Comparison of ENCODE assay signal across 27 cellular contexts in the genomic region with DNA sequence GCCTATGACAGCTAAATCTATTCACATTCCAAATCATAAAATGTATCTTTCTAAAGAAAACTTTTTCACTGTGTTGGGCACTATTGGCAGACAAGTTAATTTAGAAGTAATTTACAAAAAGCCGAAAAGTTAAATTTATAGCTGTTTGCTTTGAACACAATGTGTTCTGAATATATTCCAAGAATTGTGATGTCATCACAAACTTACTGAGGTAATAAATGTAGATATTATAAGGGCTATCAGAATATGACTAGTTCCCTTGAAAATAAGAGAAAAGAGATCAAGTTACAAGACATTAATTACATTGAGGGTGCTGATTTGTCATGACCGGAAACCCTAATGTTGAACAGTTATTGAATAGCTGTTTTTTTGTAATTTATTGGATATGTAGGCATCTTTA.
"Had no signal": no experiment of that assay in that cellular context is flagged by ENCODE, and none has a peak within 500 bp of the region (broad histone marks: within the 10 kb centered on the region; RNA-seq: fewer than 3 reads in every experiment).

No MANE protein-coding gene starts in this region.

- H3K4me1 ChIP-seq: colonic mucosa, esophagus squamous epithelium, foreskin keratinocyte, gastrocnemius medialis, gastroesophageal sphincter had no signal

- H3K4me3 ChIP-seq: colonic mucosa, coronary artery, dorsolateral prefrontal cortex, esophagus muscularis mucosa, esophagus squamous epithelium, gastrocnemius medialis, gastroesophageal sphincter, heart left ventricle, heart right ventricle had no signal

- H3K27ac ChIP-seq: colonic mucosa, coronary artery, dorsolateral prefrontal cortex, epithelial cell of prostate, esophagus muscularis mucosa, esophagus squamous epithelium, foreskin keratinocyte, gastrocnemius medialis, gastroesophageal sphincter, heart left ventricle, heart right ventricle had no signal

- DNase-seq: colonic mucosa; cortex of kidney; dermis blood vessel endothelial cell; dorsolateral prefrontal cortex; effector CD4-positive, alpha-beta T cell; effector CD8-positive, alpha-beta T cell; effector memory CD4-positive, alpha-beta T cell; effector memory CD8-positive, alpha-beta T cell; endodermal cell; erythroblast; esophagus squamous epithelium; foreskin fibroblast; foreskin keratinocyte; foreskin melanocyte; gastrocnemius medialis; glutamatergic neuron; head of caudate nucleus; heart left ventricle; heart right ventricle had no signal

- FAIRE-seq: endometrium, endothelial cell of umbilical vein, frontal cortex had no signal

- H3K9me3 ChIP-seq: colonic mucosa, esophagus muscularis mucosa, esophagus squamous epithelium, gastrocnemius medialis, gastroesophageal sphincter had no signal

- H3K27me3 ChIP-seq: colonic mucosa, dorsolateral prefrontal cortex, esophagus muscularis mucosa, esophagus squamous epithelium, foreskin keratinocyte, gastrocnemius medialis, gastroesophageal sphincter, heart left ventricle, heart right ventricle had no signal

- H3K36me3 ChIP-seq: colonic mucosa, esophagus muscularis mucosa, esophagus squamous epithelium, gastrocnemius medialis, gastroesophageal sphincter, heart left ventricle, heart right ventricle had no signal

- ATAC-seq: effector memory CD8-positive, alpha-beta T cell; esophagus mucosa; foreskin keratinocyte; gastrocnemius medialis; gastroesophageal sphincter; heart left ventricle; heart right ventricle had no signal
